3 cellular contexts compared by ENCODE assay signal in genomic region chr12:8089277-8089676, GRCh38. TPM values are rescaled to one million over a fixed set of nuclear protein-coding genes. Genes with fewer than 3 reads are reported as not detected.
"Had no signal": no experiment of that assay in that cellular context is flagged by ENCODE, and none has a peak within 500 bp of the region (broad histone marks: within the 10 kb centered on the region; RNA-seq: fewer than 3 reads in every experiment).

No MANE protein-coding gene starts in this region.

RNA-seq across cellular contexts. Expression of gene C3AR1, which starts 23.1 kb away (rescaled TPM):
- total RNA-seq: dermis blood vessel endothelial cell, epithelial cell of proximal tubule had no signal
- polyA plus RNA-seq: neural cell had no signal

RNA-seq across cellular contexts. Expression of gene CLEC4A, which starts 34.1 kb away (rescaled TPM):
- total RNA-seq: dermis blood vessel endothelial cell, epithelial cell of proximal tubule had no signal
